ENCODE assay signal across 14 cellular contexts in genomic region chr14:65002586-65003210, GRCh38. TPM values are rescaled to one million over a fixed set of nuclear protein-coding genes. Genes with fewer than 3 reads are reported as not detected.
DNase-seq lines count a peak whose midpoint lies in the region; ATAC-seq and TF ChIP-seq lines count a peak whose summit lies in the region.
"Had no signal": no experiment of that assay in that cellular context is flagged by ENCODE, and none has a peak within 500 bp of the region (broad histone marks: within the 10 kb centered on the region; RNA-seq: fewer than 3 reads in every experiment).

No MANE protein-coding gene starts in this region.

- H3K27me3 Mint-ChIP-seq in activated CD8-positive, alpha-beta memory T cell treated with anti-CD3 and anti-CD28 coated beads, Interleukin-2, amount 10 ng/mL, durations not matched to agents 7 days and 5 days = no peaks in the 10 kb centered on the region
- no peaks in the 10 kb centered on the region for H3K27me3 Mint-ChIP-seq in chondrocyte (ENCODE audit: low read depth)

- TF ChIP-seq CTCF in chondrocyte (IDR thresholded peaks at IDR 0.05) = no peak

- H3K4me1 Mint-ChIP-seq in activated CD8-positive, alpha-beta memory T cell treated with anti-CD3 and anti-CD28 coated beads, Interleukin-2, amount 10 ng/mL, durations not matched to agents 7 days and 5 days = peaks cover 46% of the 10 kb centered on the region
- peaks cover 71% of the 10 kb centered on the region for H3K4me1 Mint-ChIP-seq in chondrocyte (ENCODE audit: low read depth)

- H3K4me3 Mint-ChIP-seq in activated CD8-positive, alpha-beta memory T cell treated with anti-CD3 and anti-CD28 coated beads, Interleukin-2, amount 10 ng/mL, durations not matched to agents 7 days and 5 days = no peak overlapping the region
- H3K4me3 Mint-ChIP-seq in chondrocyte (ENCODE audit: unreplicated experiment) = no peak overlapping the region

- no peak overlapping the region for H3K4me3 ChIP-seq in skin epidermis
- H3K4me3 ChIP-seq: testis had no signal

- no peaks in the 10 kb centered on the region for H3K9me3 Mint-ChIP-seq in activated CD8-positive, alpha-beta memory T cell treated with anti-CD3 and anti-CD28 coated beads, Interleukin-2, amount 10 ng/mL, durations not matched to agents 7 days and 5 days (ENCODE audit: low read depth)
- no peaks in the 10 kb centered on the region for H3K9me3 Mint-ChIP-seq in chondrocyte (ENCODE audit: low read depth)

- H3K27ac ChIP-seq in skin epidermis = peak overlapping the region in 14 of 21 experiments; percentile 2 to 68 (median 47)
- H3K27ac ChIP-seq: testis had no signal

- peaks cover 13% of the 10 kb centered on the region for H3K36me3 Mint-ChIP-seq in activated CD8-positive, alpha-beta memory T cell treated with anti-CD3 and anti-CD28 coated beads, Interleukin-2, amount 10 ng/mL, durations not matched to agents 7 days and 5 days
- H3K36me3 Mint-ChIP-seq in chondrocyte (ENCODE audit: low read depth) = no peaks in the 10 kb centered on the region

- CTCF ChIA-PET in activated CD8-positive, alpha-beta memory T cell treated with anti-CD3 and anti-CD28 coated beads, Interleukin-2, amount 10 ng/mL, durations not matched to agents 7 days and 5 days (lab: Charles Lee) = interaction anchor here (1.9 to 3.0 kb wide), 2 partner anchors 16 to 17 kb away, joined by 4 to 10 read pairs; partner anchors contain the start of gene FNTB

- peak overlapping the region; percentile 33 for H3K27ac Mint-ChIP-seq in activated CD8-positive, alpha-beta memory T cell treated with anti-CD3 and anti-CD28 coated beads, Interleukin-2, amount 10 ng/mL, durations not matched to agents 7 days and 5 days
- peak overlapping the region; percentile 92 for H3K27ac Mint-ChIP-seq in chondrocyte (ENCODE audit: unreplicated experiment)

- no peak for DNase-seq in activated CD8-positive, alpha-beta memory T cell treated with anti-CD3 and anti-CD28 coated beads, Interleukin-2, amount 10 ng/mL, durations not matched to agents 7 days and 5 days
- DNase-seq in activated CD8-positive, alpha-beta memory T cell treated with anti-CD3 and anti-CD28 coated beads, Interleukin-2, amount 50 U/mL, for 4 hours = no peak
- DNase-seq in MV-4-11 (lab: John Stamatoyannopoulos, UW) (peak; percentile 42), chondrocyte (ENCODE audit: low spot score) (no peak), cerebellar nuclear complex (lab: John Stamatoyannopoulos, UW) (no peak), occipital lobe (lab: John Stamatoyannopoulos, UW) (no peak)
- DNase-seq in stimulated activated CD4-positive, alpha-beta T cell treated with anti-CD3 and anti-CD28 coated beads, Interleukin-4, amount 100 ng/mL, for 4 hours = no peak
- DNase-seq: ACHN; activated CD4-positive, alpha-beta T cell treated with anti-CD3 and anti-CD28 coated beads, Interleukin-2, amount 50 U/mL, for 1 hour; activated naive CD4-positive, alpha-beta T cell treated with anti-CD3 and anti-CD28 coated beads, Interleukin-2, amount 50 U/mL, for 16 hours; NCI-H1694; NCI-H774; testis had no signal

- no peak for ATAC-seq in activated CD8-positive, alpha-beta memory T cell treated with anti-CD3 and anti-CD28 coated beads, Interleukin-2, amount 10 ng/mL, durations not matched to agents 7 days and 5 days

RNA-seq across cellular contexts. Expression of gene FNTB, which starts 16.0 kb away (rescaled TPM):
- total RNA-seq in activated CD8-positive, alpha-beta memory T cell treated with anti-CD3 and anti-CD28 coated beads, Interleukin-2, amount 10 ng/mL, durations not matched to agents 7 days and 5 days = 10 to 100 TPM; 15.0 to 15.6 TPM
- total RNA-seq in chondrocyte = 20.8 to 28.2 TPM (median 21.6 TPM) in 3 replicates
- 6.2 TPM for total RNA-seq in occipital lobe

RNA-seq across cellular contexts. Expression of gene RAB15, which starts 30.6 kb away (rescaled TPM):
- 1 to 10 TPM; 2.1 to 2.3 TPM for total RNA-seq in activated CD8-positive, alpha-beta memory T cell treated with anti-CD3 and anti-CD28 coated beads, Interleukin-2, amount 10 ng/mL, durations not matched to agents 7 days and 5 days
- total RNA-seq in chondrocyte (60.9 to 98.4 TPM (median 92.3 TPM) in 3 replicates), occipital lobe (28.9 TPM)
